Comparison of ENCODE assay signal across 18 cellular contexts in the genomic region with DNA sequence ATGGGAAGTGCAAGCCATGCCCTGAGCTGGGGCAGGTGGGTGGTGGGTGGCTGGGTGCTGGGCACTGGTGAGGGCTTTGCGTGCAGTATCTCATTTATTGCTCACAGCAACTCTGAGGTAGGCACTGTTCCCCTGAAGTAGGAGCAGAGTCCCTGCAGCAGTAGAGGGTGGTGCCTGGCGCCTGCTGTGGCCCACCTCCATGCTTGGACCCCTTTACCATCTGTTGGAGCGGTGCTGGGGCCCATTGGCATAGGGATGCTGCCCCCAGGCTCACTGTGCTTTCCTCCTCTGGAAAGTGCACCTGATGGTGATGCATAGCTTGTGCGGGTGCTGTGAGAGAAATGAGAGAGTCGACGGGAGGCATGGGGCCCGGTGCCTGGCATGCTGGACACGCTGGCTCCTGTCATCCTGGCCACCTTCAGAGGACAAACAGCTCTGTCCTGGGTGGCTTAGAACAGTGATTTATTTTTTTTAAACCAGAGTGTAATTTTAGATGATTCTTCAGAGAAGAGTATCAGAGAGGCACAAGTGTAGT. TPM values are rescaled to one million over a fixed set of nuclear protein-coding genes. Genes with fewer than 3 reads are reported as not detected.
"Had no signal": no experiment of that assay in that cellular context is flagged by ENCODE, and none has a peak within 500 bp of the region (broad histone marks: within the 10 kb centered on the region; RNA-seq: fewer than 3 reads in every experiment).

No MANE protein-coding gene starts in this region.

- H3K4me3 ChIP-seq: adrenal gland, esophagus muscularis mucosa, hepatocyte, left lung, skin epidermis, transverse colon had no signal

- H3K9me3 ChIP-seq: adrenal gland, esophagus muscularis mucosa, left lung, transverse colon had no signal

- ATAC-seq: left lung; stimulated activated naive B cell treated with anti-CD40 and anti-IgM and Interleukin-4, amounts not matched to agents 10 μg/mL and 1 μg/mL and 100 μg/mL, for 72 hours had no signal

- H3K4me1 ChIP-seq: adrenal gland, left lung, parathyroid adenoma, transverse colon had no signal

- H3K27me3 ChIP-seq: adrenal gland, brain microvascular endothelial cell, esophagus muscularis mucosa, hepatocyte, left lung, transverse colon had no signal

- H3K4me1 Mint-ChIP-seq: activated CD4-positive, alpha-beta memory T cell treated with anti-CD3 and anti-CD28 coated beads, Interleukin-2, amount 10 ng/mL, durations not matched to agents 7 days and 5 days had no signal

- DNase-seq: activated CD4-positive, alpha-beta memory T cell treated with anti-CD3 and anti-CD28 coated beads, Interleukin-2, amount 10 ng/mL, durations not matched to agents 7 days and 5 days; activated T-cell treated with anti-CD3 and anti-CD28 coated beads, Interleukin-2, amount 50 U/mL, for 24 hours; adrenal gland; brain microvascular endothelial cell; islet precursor cell; retina; stimulated activated CD4-positive, alpha-beta T cell treated with anti-CD3 and anti-CD28 coated beads, Interleukin-15, amount 100 ng/mL, for 24 hours; stimulated activated CD4-positive, alpha-beta T cell treated with anti-CD3 and anti-CD28 coated beads, Interleukin-4, amount 100 ng/mL, for 1 hour; stimulated activated naive B cell treated with anti-CD40 and anti-IgM and Interleukin-4, amounts not matched to agents 10 μg/mL and 1 μg/mL and 100 μg/mL, for 72 hours; transverse colon had no signal

- H3K27ac ChIP-seq: adrenal gland, brain microvascular endothelial cell, hepatocyte, left lung, parathyroid adenoma, skin epidermis, WERI-Rb-1 had no signal

- H3K27ac Mint-ChIP-seq: activated CD4-positive, alpha-beta memory T cell treated with anti-CD3 and anti-CD28 coated beads, Interleukin-2, amount 10 ng/mL, durations not matched to agents 7 days and 5 days; activated naive CD4-positive, alpha-beta T cell treated with anti-CD3 and anti-CD28 coated beads, Interleukin-2, amount 50 U/mL, for 24 hours; activated T-cell treated with anti-CD3 and anti-CD28 coated beads, Interleukin-2, amount 50 U/mL, for 24 hours; stimulated activated naive B cell treated with anti-CD40 and anti-IgM and Interleukin-4, amounts not matched to agents 10 μg/mL and 1 μg/mL and 100 μg/mL, for 72 hours; T-helper 1 cell treated with Interleukin-12 subunit alpha and Interleukin-12 subunit beta and Interleukin-4 antibody, amounts not matched to agents 30 μg/mL and 1 μg/mL, for 36 hours had no signal

- H3K4me3 Mint-ChIP-seq: activated CD4-positive, alpha-beta memory T cell treated with anti-CD3 and anti-CD28 coated beads, Interleukin-2, amount 10 ng/mL, durations not matched to agents 7 days and 5 days; activated naive CD4-positive, alpha-beta T cell treated with anti-CD3 and anti-CD28 coated beads, Interleukin-2, amount 50 U/mL, for 24 hours; activated T-cell treated with anti-CD3 and anti-CD28 coated beads, Interleukin-2, amount 50 U/mL, for 24 hours; stimulated activated naive B cell treated with anti-CD40 and anti-IgM and Interleukin-4, amounts not matched to agents 10 μg/mL and 1 μg/mL and 100 μg/mL, for 72 hours; T-helper 1 cell treated with Interleukin-12 subunit alpha and Interleukin-12 subunit beta and Interleukin-4 antibody, amounts not matched to agents 30 μg/mL and 1 μg/mL, for 36 hours had no signal

- H3K9me3 Mint-ChIP-seq: activated CD4-positive, alpha-beta memory T cell treated with anti-CD3 and anti-CD28 coated beads, Interleukin-2, amount 10 ng/mL, durations not matched to agents 7 days and 5 days; activated naive CD4-positive, alpha-beta T cell treated with anti-CD3 and anti-CD28 coated beads, Interleukin-2, amount 50 U/mL, for 24 hours; activated T-cell treated with anti-CD3 and anti-CD28 coated beads, Interleukin-2, amount 50 U/mL, for 24 hours; stimulated activated naive B cell treated with anti-CD40 and anti-IgM and Interleukin-4, amounts not matched to agents 10 μg/mL and 1 μg/mL and 100 μg/mL, for 72 hours; T-helper 1 cell treated with Interleukin-12 subunit alpha and Interleukin-12 subunit beta and Interleukin-4 antibody, amounts not matched to agents 30 μg/mL and 1 μg/mL, for 36 hours had no signal

- H3K27me3 Mint-ChIP-seq: activated CD4-positive, alpha-beta memory T cell treated with anti-CD3 and anti-CD28 coated beads, Interleukin-2, amount 10 ng/mL, durations not matched to agents 7 days and 5 days; activated naive CD4-positive, alpha-beta T cell treated with anti-CD3 and anti-CD28 coated beads, Interleukin-2, amount 50 U/mL, for 24 hours; activated T-cell treated with anti-CD3 and anti-CD28 coated beads, Interleukin-2, amount 50 U/mL, for 24 hours; stimulated activated naive B cell treated with anti-CD40 and anti-IgM and Interleukin-4, amounts not matched to agents 10 μg/mL and 1 μg/mL and 100 μg/mL, for 72 hours had no signal

RNA-seq across cellular contexts. Expression of gene SFRP5, which starts 10.4 kb away (rescaled TPM):
- total RNA-seq: activated CD4-positive, alpha-beta memory T cell treated with anti-CD3 and anti-CD28 coated beads, Interleukin-2, amount 10 ng/mL, durations not matched to agents 7 days and 5 days had no signal
